In genomic region chr2:71275939-71276310, GRCh38 we compare ENCODE assay signal across 8 cellular contexts. TPM values are rescaled to one million over a fixed set of nuclear protein-coding genes. Genes with fewer than 3 reads are reported as not detected.
A peak's percentile ranks its signal among the peaks of the same experiment; 100 is the strongest.
DNase-seq lines count a peak whose midpoint lies in the region; ATAC-seq and TF ChIP-seq lines count a peak whose summit lies in the region.

No MANE protein-coding gene starts in this region.

- no peak for DNase-seq in HL-60 (ENCODE audit: low read depth in 1 of 2, low spot score in 1 of 2)
- DNase-seq in SIG-M5 treated with dmso at 0.1 percent for 504 hours (lab: John Stamatoyannopoulos, UW; ENCODE audit: unreplicated experiment) = no peak
- DNase-seq in mucosa of gallbladder (ENCODE audit: low spot score) = no peak
- DNase-seq in activated gamma-delta T cell (lab: John Stamatoyannopoulos, UW) = no peak
- DNase-seq in HK-2 (ENCODE audit: unreplicated experiment) = no peak

- H3K9me3 ChIP-seq in parathyroid adenoma (ENCODE audit: control insufficient read depth, low read length) = no peaks in the 10 kb centered on the region

- H3K27ac ChIP-seq in HL-60 (replicated peaks) = no peak overlapping the region
- H3K27ac ChIP-seq in parathyroid adenoma = no peak overlapping the region

- no peaks in the 10 kb centered on the region for H3K4me1 ChIP-seq in parathyroid adenoma

- H2AFZ ChIP-seq in parathyroid adenoma = peak overlapping the region; percentile 71

- H3K4me3 ChIP-seq in HL-60 (replicated peaks; ENCODE audit: insufficient read depth, low read length) (peak overlapping the region; percentile 32), parathyroid adenoma (ENCODE audit: low read depth, low read length) (peak overlapping the region; percentile 49)

- H3K36me3 Mint-ChIP-seq in dendritic cell treated with granulocyte-macrophage colony-stimulating factor and Interleukin-4, amounts not matched to agents 40 ng/mL and 50 ng/mL, for 4 days (ENCODE audit: low read depth) = no peaks in the 10 kb centered on the region

- H3K4me1 Mint-ChIP-seq in dendritic cell treated with granulocyte-macrophage colony-stimulating factor and Interleukin-4, amounts not matched to agents 40 ng/mL and 50 ng/mL, for 4 days (ENCODE audit: low read depth) = peaks cover 25% of the 10 kb centered on the region

- H3K4me3 Mint-ChIP-seq in dendritic cell treated with granulocyte-macrophage colony-stimulating factor and Interleukin-4, amounts not matched to agents 40 ng/mL and 50 ng/mL, for 4 days = peak overlapping the region; percentile 78

- H3K36me3 ChIP-seq in parathyroid adenoma (ENCODE audit: control insufficient read depth, insufficient read depth, low read length) = no peaks in the 10 kb centered on the region

- no peaks in the 10 kb centered on the region for H3K79me2 ChIP-seq in parathyroid adenoma

- intact Hi-C loops in dendritic cell treated with granulocyte-macrophage colony-stimulating factor and Interleukin-4, amounts not matched to agents 40 ng/mL and 50 ng/mL, for 4 days (cut with micrococcal nuclease) = loop anchor here (1.0 to 10.0 kb wide), 3 partner anchors 49 to 141 kb away; partner anchors contain the start of genes MCEE, MPHOSPH10, PAIP2B and ZNF638

- peaks cover 59% of the 10 kb centered on the region for H3K27me3 Mint-ChIP-seq in dendritic cell treated with granulocyte-macrophage colony-stimulating factor and Interleukin-4, amounts not matched to agents 40 ng/mL and 50 ng/mL, for 4 days

- ATAC-seq in GM18499 (IDR thresholded peaks at IDR 0.05; ENCODE audit: insufficient read depth, unreplicated experiment) = peak; percentile 2

- peak overlapping the region; percentile 90 for H3K4me2 ChIP-seq in parathyroid adenoma (ENCODE audit: low read length)

- TF ChIP-seq CTCF in HL-60 (IDR thresholded peaks at IDR 0.05; ENCODE audit: insufficient read depth, low read length) (no peak), parathyroid adenoma (IDR thresholded peaks at IDR 0.05) (no peak)

- H3K27me3 ChIP-seq in HL-60 (ENCODE audit: insufficient read depth, poor library complexity, severe bottlenecking) (peaks cover 4% of the 10 kb centered on the region), parathyroid adenoma (ENCODE audit: control insufficient read depth, insufficient read depth, low read length) (no peaks in the 10 kb centered on the region)

- no peak overlapping the region for H3K27ac Mint-ChIP-seq in dendritic cell treated with granulocyte-macrophage colony-stimulating factor and Interleukin-4, amounts not matched to agents 40 ng/mL and 50 ng/mL, for 4 days

- H3K9ac ChIP-seq in parathyroid adenoma = no peak overlapping the region

- H3K9me3 Mint-ChIP-seq in dendritic cell treated with granulocyte-macrophage colony-stimulating factor and Interleukin-4, amounts not matched to agents 40 ng/mL and 50 ng/mL, for 4 days = no peaks in the 10 kb centered on the region

RNA-seq across cellular contexts. Expression of gene PAIP2B, which starts 49.0 kb away (rescaled TPM):
- total RNA-seq in mucosa of gallbladder = 6.9 TPM

RNA-seq across cellular contexts. Expression of gene ZNF638, which starts 55.7 kb away (rescaled TPM):
- 102 TPM for total RNA-seq in mucosa of gallbladder
